Comparison of ENCODE assay signal across 8 cellular contexts in genomic region chr15:60673918-60674558, GRCh38.
DNase-seq lines count a peak whose midpoint lies in the region; ATAC-seq, FAIRE-seq and TF ChIP-seq lines count a peak whose summit lies in the region.

No MANE protein-coding gene starts in this region.

- POLR2A ChIA-PET in HCT116 (lab: Charles Lee), result no interaction called here

- no peak for TF ChIP-seq EP300 in ovary (IDR thresholded peaks at IDR 0.05)

- intact Hi-C loops in HCT116 (cut with micrococcal nuclease), result no loop called here
- intact Hi-C loops in ovary (cut with DNase I), result no loop called here

- H3K4me1 ChIP-seq in HCT116 (ENCODE audit: control insufficient read depth in 1 of 2, insufficient read depth in 2 of 2, low read length in 2 of 2) (peaks cover 2 to 7% of the 10 kb centered on the region in 2 experiments; a peak in 2 of 4 replicates), ovary (ENCODE audit: insufficient read depth) (peaks cover 6% of the 10 kb centered on the region)

- RAD21 ChIA-PET in HCT116 (lab: Charles Lee; ENCODE audit: low non-redundant PET in 1 of 2, low total read pairs in 2 of 2, uncharacterized antibody in 2 of 2, unreplicated experiment in 2 of 2), result no interaction called here

- no peak for TF ChIP-seq CTCF in HCT116 (IDR thresholded peaks at IDR 0.05 in 2 of 3, conservative IDR thresholded peaks at IDR 0.05 in 1 of 3; ENCODE audit: borderline replicate concordance in 1 of 3, insufficient read depth in 1 of 3, low read depth in 2 of 3, low read length in 2 of 3)
- TF ChIP-seq CTCF in coronary artery (IDR thresholded peaks at IDR 0.05), result no peak
- no peak for TF ChIP-seq CTCF in ovary (IDR thresholded peaks at IDR 0.05)

- peak overlapping the region; percentile 3; the same call in 1 of the 2 replicates for H3K4me2 ChIP-seq in HCT116 (ENCODE audit: low read length)

- peak; percentile 66; the same call in 1 of the 2 replicates for ATAC-seq in HCT116
- ATAC-seq in HG03342 (IDR thresholded peaks at IDR 0.05; ENCODE audit: unreplicated experiment), result no peak
- ATAC-seq in GM18519 (IDR thresholded peaks at IDR 0.05; ENCODE audit: low FRiP score, unreplicated experiment), result no peak
- ATAC-seq in HG02852 (IDR thresholded peaks at IDR 0.05; ENCODE audit: unreplicated experiment), result no peak

- no peak overlapping the region for H2AFZ ChIP-seq in HCT116 (ENCODE audit: low read depth, low read length, poor library complexity, severe bottlenecking)

- H4K20me1 ChIP-seq in HCT116 (ENCODE audit: insufficient read depth), result no peaks in the 10 kb centered on the region

- BruUV-seq in HCT116 (replicated peaks; lab: Mats Ljungman, UMichigan), result no TSS peak

- H3K9me2 ChIP-seq in HCT116 (ENCODE audit: insufficient read depth), result no peaks in the 10 kb centered on the region

- H3K79me2 ChIP-seq in HCT116 (ENCODE audit: insufficient read depth, low read length), result no peaks in the 10 kb centered on the region

- no peak for TF ChIP-seq RAD21 in HCT116 (IDR thresholded peaks at IDR 0.05; ENCODE audit: low read depth)

- TF ChIP-seq POLR2A in HCT116 (IDR thresholded peaks at IDR 0.05; ENCODE audit: borderline replicate concordance, extremely low read depth, insufficient read depth, insufficient read length), result no peak
- no peak for TF ChIP-seq POLR2A in ovary (IDR thresholded peaks at IDR 0.05)

- peak; percentile 38 for FAIRE-seq in RCC 7860 (lab: Jason Lieb, UNC)

- H3K9ac ChIP-seq in HCT116 (ENCODE audit: low read length), result no peak overlapping the region

- WGBS in ovary, 3 donors, result 19 to 31% (median 28%) methylated on average over 3 of the region's 3 CpGs

- no peak overlapping the region for H3K4me3 ChIP-seq in HCT116 (replicated peaks in 1 of 2; ENCODE audit: low read depth in 1 of 2, low read length in 2 of 2)
- no peak overlapping the region for H3K4me3 ChIP-seq in coronary artery
- no peak overlapping the region for H3K4me3 ChIP-seq in ovary

- H3K27me3 ChIP-seq in HCT116 (ENCODE audit: insufficient read depth, low read length) (peaks cover 68% of the 10 kb centered on the region), ovary (no peaks in the 10 kb centered on the region)

- H3K36me3 ChIP-seq in HCT116 (ENCODE audit: control insufficient read depth in 1 of 2, insufficient read depth in 2 of 2, low read length in 2 of 2) (no peaks in the 10 kb centered on the region), ovary (no peaks in the 10 kb centered on the region)

- CTCF ChIA-PET in HCT116 (lab: Charles Lee), result no interaction called here

- H3K9me3 ChIP-seq in HCT116 (ENCODE audit: control insufficient read depth in 1 of 2, insufficient read depth in 1 of 2, low read depth in 1 of 2, low read length in 2 of 2) (no peaks in the 10 kb centered on the region), ovary (no peaks in the 10 kb centered on the region)

- DNase-seq in HCT116 (ENCODE audit: low read depth, low spot score) (peak; percentile 43), RCC 7860 (ENCODE audit: low spot score) (peak; percentile 87), coronary artery (ENCODE audit: low spot score) (peak; percentile 78), ovary (peak in 3 of 5 donors; percentile 30 to 74 (median 43)), T-helper 9 cell (no peak)

- no peak overlapping the region for H3K27ac ChIP-seq in HCT116 (ENCODE audit: low read depth, low read length)
- H3K27ac ChIP-seq in coronary artery, result no peak overlapping the region
- no peak overlapping the region for H3K27ac ChIP-seq in ovary

TF ChIP-seq in HCT116, 20 proteins besides CTCF, POLR2A, EP300 and RAD21:
- TF ChIP-seq FOSL1 (IDR thresholded peaks at IDR 0.05; ENCODE audit: low read depth), result peak; percentile 63; the same call in 1 of the 2 replicates
- TF ChIP-seq ATF3 (IDR thresholded peaks at IDR 0.05), result no peak
- TF ChIP-seq YY1 (IDR thresholded peaks at IDR 0.05; ENCODE audit: extremely low read depth, insufficient replicate concordance, low read depth, low read length), result no peak
